Comparison of ENCODE assay signal across 8 cellular contexts in the genomic region with DNA sequence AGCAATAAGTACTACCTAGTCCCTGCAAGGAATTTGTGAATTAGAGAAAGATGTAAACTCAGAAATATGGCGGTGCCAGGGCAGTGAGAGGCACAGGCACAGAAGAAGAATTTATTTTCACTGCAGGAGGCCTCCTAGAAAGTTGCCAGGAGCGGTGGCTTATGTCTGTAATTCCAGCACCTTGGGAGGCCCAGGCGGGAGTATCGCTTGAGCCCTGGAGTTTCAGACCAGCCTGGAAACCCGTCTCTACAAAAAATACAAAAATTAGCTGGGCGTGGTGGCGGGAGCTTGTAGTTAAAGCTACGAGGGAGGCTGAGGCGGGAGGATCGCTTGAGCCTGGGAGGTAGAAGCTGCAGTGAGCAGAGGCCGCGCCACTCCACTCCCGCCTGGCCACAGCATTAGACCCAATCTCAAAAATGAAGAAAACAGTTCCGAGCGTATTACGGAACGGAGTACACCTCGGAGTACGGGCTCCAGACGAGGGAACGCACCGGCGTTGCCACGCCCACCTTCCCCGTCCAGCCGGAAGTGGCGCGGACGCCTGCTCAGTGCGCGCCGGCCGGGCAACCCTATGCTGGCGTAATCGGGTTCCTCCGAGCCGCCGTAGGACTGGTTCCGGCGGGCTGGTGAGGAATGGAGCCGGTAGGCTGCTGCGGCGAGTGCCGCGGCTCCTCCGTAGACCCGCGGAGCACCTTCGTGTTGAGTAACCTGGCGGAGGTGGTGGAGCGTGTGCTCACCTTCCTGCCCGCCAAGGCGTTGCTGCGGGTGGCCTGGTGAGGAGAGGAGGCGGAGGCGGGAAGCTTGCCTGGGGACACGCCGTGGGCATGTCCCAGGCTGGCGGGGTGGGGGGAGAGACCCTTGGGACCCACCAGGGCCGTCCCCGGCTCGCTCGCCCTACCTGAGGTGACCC. TPM values are rescaled to one million over a fixed set of nuclear protein-coding genes. Genes with fewer than 3 reads are reported as not detected.
DNase-seq lines count a peak whose midpoint lies in the region; ATAC-seq, FAIRE-seq and TF ChIP-seq lines count a peak whose summit lies in the region.

A gene (plus strand): TSS at position 548 of the 910 bp plus-strand sequence. CDS start 86 bp downstream, at position 634.

- peak; percentile 83 for ATAC-seq in GM19467 (IDR thresholded peaks at IDR 0.05; ENCODE audit: unreplicated experiment)

- WGBS in H1 (ENCODE audit: extremely low coverage in 1 of 2, insufficient coverage in 1 of 2, insufficient read length in 1 of 2, insufficient replicate concordance in 2 of 2, low coverage in 1 of 2, low lambda C conversion rate in 2 of 2, missing lambda C conversion rate in 1 of 2), 2 experiments = 5% methylated on average over 54 of the region's 63 CpGs; no CpG with 5 or more reads in 1 of the 2 experiments
- WGBS in mesenchymal stem cell = 3% methylated on average over 49 of the region's 63 CpGs

- H2AK5ac ChIP-seq in H1 (ENCODE audit: low read depth, low read length) (peak within 1 kb of the TSS; percentile 26), mesenchymal stem cell (ENCODE audit: low read length, severe bottlenecking) (peak within 1 kb of the TSS; percentile 96)

- peak in 1 of 2 experiments; percentile 41; a peak in 1 of 3 replicates for TF ChIP-seq EP300 in H1 (IDR thresholded peaks at IDR 0.05; ENCODE audit: borderline replicate concordance in 1 of 2, low read depth in 2 of 2, low read length in 2 of 2)

- POLR2A ChIA-PET in H1 (lab: Charles Lee; ENCODE audit: partially characterized antibody) = interaction anchor here (1.0 to 3.5 kb wide), 17 partner anchors 10 to 117 kb away, joined by 3 to 43 read pairs (median 5); a partner anchor contains a TSS

- peak within 1 kb of the TSS; percentile 47; the same call in 1 of the 2 replicates for H2AFZ ChIP-seq in H1 (ENCODE audit: low read length)
- H2AFZ ChIP-seq in mesenchymal stem cell (ENCODE audit: low read depth, low read length) = peak within 1 kb of the TSS; percentile 20

- H4K20me1 ChIP-seq in H1 (replicated peaks in 1 of 2; ENCODE audit: control insufficient read depth in 1 of 2, insufficient read depth in 2 of 2, low read length in 2 of 2) = peaks cover 0 to 7% of the 10 kb centered on the region in 2 experiments

- H3K4ac ChIP-seq in H1 (replicated peaks; ENCODE audit: insufficient read length, low read depth, low read length) (peak within 1 kb of the TSS; percentile 97), mesenchymal stem cell (ENCODE audit: low read depth in 1 of 2, low read length in 2 of 2) (peak within 1 kb of the TSS; percentile 3 to 75)

- no peak for FAIRE-seq in H1 (lab: Jason Lieb, UNC)

- H2BK5ac ChIP-seq in H1 (ENCODE audit: low read depth, low read length) (peak within 1 kb of the TSS; percentile 97), mesenchymal stem cell (ENCODE audit: low read depth, low read length, poor library complexity, severe bottlenecking) (peak within 1 kb of the TSS; percentile 69)

- peaks cover 4 to 34% (median 9%) of the 10 kb centered on the region in 4 experiments; a peak in 7 of 8 replicates for H3K36me3 ChIP-seq in H1 (ENCODE audit: control insufficient read depth in 2 of 4, insufficient read depth in 4 of 4, low read length in 3 of 4)
- peaks cover 4 to 44% of the 10 kb centered on the region in 2 experiments for H3K36me3 ChIP-seq in mesenchymal stem cell (ENCODE audit: control insufficient read depth in 1 of 2, insufficient read depth in 2 of 2, low read depth in 1 of 2, low read length in 2 of 2)

- peaks cover 5% of the 10 kb centered on the region; the same call in 1 of the 2 replicates for H3K23me2 ChIP-seq in H1 (ENCODE audit: low read depth, low read length)

- H3K4me1 ChIP-seq in H1 (replicated peaks in 1 of 4; ENCODE audit: control insufficient read depth in 3 of 4, insufficient read depth in 4 of 4, low read length in 3 of 4) (peaks cover 8 to 22% (median 13%) of the 10 kb centered on the region in 4 experiments; a peak in 5 of 7 replicates), mesenchymal stem cell (ENCODE audit: control insufficient read depth, insufficient read depth, low read depth, low read length) (peaks cover 6% of the 10 kb centered on the region)

- CTCF ChIA-PET in H1 (lab: Charles Lee; ENCODE audit: partially characterized antibody) = interaction anchor here (0.7 to 2.2 kb wide), 9 partner anchors 10 to 94 kb away, joined by 3 to 11 read pairs (median 3); no protein-coding TSS in a partner anchor

- H2BK20ac ChIP-seq in H1 (ENCODE audit: low read length) = peak within 1 kb of the TSS; percentile 82; the same call in 1 of the 2 replicates

- H3K9me3 ChIP-seq in H1 (ENCODE audit: insufficient read depth in 2 of 2, low read depth in 1 of 2, low read length in 1 of 2) = no peaks in the 10 kb centered on the region
- no peaks in the 10 kb centered on the region for H3K9me3 ChIP-seq in mesenchymal stem cell (ENCODE audit: control insufficient read depth, low read length)

- H3K79me2 ChIP-seq in H1 (ENCODE audit: control insufficient read depth in 1 of 2, insufficient read depth in 2 of 2, low read length in 2 of 2) = peaks cover 2 to 42% of the 10 kb centered on the region in 2 experiments; a peak in 3 of 4 replicates

- H2BK15ac ChIP-seq in H1 (ENCODE audit: low read length) (peak within 1 kb of the TSS; percentile 83; the same call in 1 of the 2 replicates), mesenchymal stem cell (ENCODE audit: low read depth, poor library complexity, severe bottlenecking) (peak within 1 kb of the TSS; percentile 92)

- H3K4me2 ChIP-seq in H1 (ENCODE audit: insufficient read depth in 1 of 2, low read depth in 2 of 2, low read length in 2 of 2) = peak within 1 kb of the TSS; percentile 77 to 86
- peak within 1 kb of the TSS; percentile 81 for H3K4me2 ChIP-seq in mesenchymal stem cell (ENCODE audit: low read length, poor library complexity, severe bottlenecking)

- H3K18ac ChIP-seq in H1 (ENCODE audit: extremely low read depth, low read length) (peak within 1 kb of the TSS; percentile 99), mesenchymal stem cell (ENCODE audit: low read depth in 1 of 2, low read length in 2 of 2) (peak within 1 kb of the TSS; percentile 66 to 87)

- no peak within 1 kb of the TSS for H3K23ac ChIP-seq in H1 (ENCODE audit: insufficient read length)
- peak within 1 kb of the TSS in 1 of 2 experiments; percentile 61 for H3K23ac ChIP-seq in mesenchymal stem cell (ENCODE audit: low read length in 2 of 2)

- H3K9ac ChIP-seq in H1 (replicated peaks in 1 of 4; ENCODE audit: extremely low read depth in 1 of 4, low read depth in 3 of 4, low read length in 3 of 4) (peak within 1 kb of the TSS; percentile 72 to 96 (median 92)), mesenchymal stem cell (ENCODE audit: low read length) (peak within 1 kb of the TSS; percentile 97)

- H4K91ac ChIP-seq in H1 (replicated peaks; ENCODE audit: insufficient read length, low read length) (peak within 1 kb of the TSS; percentile 95), mesenchymal stem cell (ENCODE audit: low read length) (peak within 1 kb of the TSS; percentile 48)

- TF ChIP-seq CTCF in H1 (IDR thresholded peaks at IDR 0.05; ENCODE audit: control extremely low read depth in 1 of 3, insufficient read depth in 1 of 3, low read depth in 1 of 3, low read length in 3 of 3) = no peak

- H4K5ac ChIP-seq in H1 (ENCODE audit: insufficient read length, low read depth, low read length) = peak within 1 kb of the TSS; percentile 89

- peak within 1 kb of the TSS; percentile 84 for H2BK12ac ChIP-seq in H1 (ENCODE audit: low read depth, low read length)
- peak within 1 kb of the TSS; percentile 71 to 90 for H2BK12ac ChIP-seq in mesenchymal stem cell (ENCODE audit: low read length in 2 of 2)

- H2BK120ac ChIP-seq in H1 (replicated peaks; ENCODE audit: low read depth, low read length) = no peak within 1 kb of the TSS
- H2BK120ac ChIP-seq in mesenchymal stem cell (ENCODE audit: low read depth, low read length) = peak within 1 kb of the TSS; percentile 75

- H3K14ac ChIP-seq in H1 (ENCODE audit: insufficient read length) (no peak within 1 kb of the TSS), mesenchymal stem cell (ENCODE audit: low read length in 2 of 2) (peak within 1 kb of the TSS; percentile 47 to 90)

- H3K4me3 ChIP-seq in H1 (ENCODE audit: extremely low read depth in 1 of 4, insufficient read depth in 2 of 4, low read depth in 3 of 4, low read length in 4 of 4) (peak within 1 kb of the TSS; percentile 86 to 93 (median 90)), mesenchymal stem cell (ENCODE audit: insufficient read depth in 1 of 2, low read depth in 1 of 2, low read length in 2 of 2) (peak within 1 kb of the TSS; percentile 84 to 90)

- H3K56ac ChIP-seq in H1 (replicated peaks; ENCODE audit: insufficient read length, low read depth, low read length) = peak within 1 kb of the TSS; percentile 83

- peak; percentile 87 to 89 for TF ChIP-seq POLR2A in H1 (IDR thresholded peaks at IDR 0.05; ENCODE audit: control extremely low read depth in 1 of 2, low read depth in 2 of 2, low read length in 2 of 2)

- H3K79me1 ChIP-seq in H1 (ENCODE audit: low read depth, low read length) = peaks cover 8% of the 10 kb centered on the region
- H3K79me1 ChIP-seq in mesenchymal stem cell (replicated peaks; ENCODE audit: low read length, poor library complexity, severe bottlenecking) = peaks cover 11% of the 10 kb centered on the region

- H4K8ac ChIP-seq in H1 (ENCODE audit: extremely low read depth, insufficient read depth, low read length) = peak within 1 kb of the TSS; percentile 94; the same call in 1 of the 2 replicates
- peak within 1 kb of the TSS; percentile 88 for H4K8ac ChIP-seq in mesenchymal stem cell (ENCODE audit: low read length)

- peak in 1 of 2 experiments; percentile 3; a peak in 2 of 4 replicates for TF ChIP-seq RAD21 in H1 (IDR thresholded peaks at IDR 0.05 in 1 of 2, conservative IDR thresholded peaks at IDR 0.05 in 1 of 2; ENCODE audit: low read depth in 2 of 2, low read length in 2 of 2)

- DNase-seq in CMK (ENCODE audit: low read depth) (peak; percentile 91), HPDE6-E6E7 (ENCODE audit: extremely low spot score) (peak; percentile 76), NOMO-1 (lab: John Stamatoyannopoulos, UW; ENCODE audit: unreplicated experiment in 2 of 2) (peak; percentile 82 to 89), H1 (ENCODE audit: low read depth in 1 of 2, low spot score in 2 of 2) (peak; percentile 71 to 93), mesenchymal stem cell (peak; percentile 92)
- DNase-seq in activated CD8-positive, alpha-beta memory T cell treated with anti-CD3 and anti-CD28 coated beads for 48 hours (ENCODE audit: low read depth in 2 of 3, low spot score in 2 of 3) = peak; percentile 74 to 82 (median 79)
- DNase-seq in stimulated activated CD8-positive, alpha-beta memory T cell treated with anti-CD3 and anti-CD28 coated beads, Interleukin-12 subunit alpha, Interleukin-12 subunit beta, amount 100 ng/mL, for 24 hours (ENCODE audit: extremely low read depth) = peak; percentile 79

- H3K27ac ChIP-seq in H1 (ENCODE audit: low read depth, low read length) = peak within 1 kb of the TSS; percentile 96
- H3K27ac ChIP-seq in mesenchymal stem cell (ENCODE audit: low read length, poor library complexity, severe bottlenecking) = peak within 1 kb of the TSS; percentile 84

- H3K27me3 ChIP-seq in H1 (replicated peaks in 1 of 4; ENCODE audit: control insufficient read depth in 3 of 4, extremely low read depth in 1 of 4, insufficient read depth in 3 of 4, low read length in 3 of 4) = no peaks in the 10 kb centered on the region
- H3K27me3 ChIP-seq in mesenchymal stem cell (ENCODE audit: control insufficient read depth in 1 of 2, insufficient read depth in 1 of 2, low read length in 2 of 2) = no peaks in the 10 kb centered on the region

RNA-seq across cellular contexts. Expression of the gene that starts here (rescaled TPM):
- total RNA-seq in H1 (2021; fragmentation: NEBNext Ultra II Directional; extraction: Animal tissue kit (Norgen Biotek cat#: 25700)) = 66.8 and 67.3 TPM in 2 replicates
- polyA plus RNA-seq in H1 (2011; rRNA removed) = 33.2 and 39.9 TPM in 2 replicates
- 43.1 TPM for polyA plus RNA-seq in H1 (2011; cell fraction: cytosol; rRNA removed)
- polyA plus RNA-seq in H1 (2011; cell fraction: nucleus; rRNA removed) = 61.0 TPM
- polyA plus RNA-seq in H1 (2012, experiment 1 of 2) = 69.8 to 85.0 TPM (median 74.9 TPM) in 4 replicates
- polyA plus RNA-seq in H1 (2012, experiment 2 of 2) = 18.4 TPM
- polyA plus RNA-seq in H1 (2013, experiment 1 of 2) = 31.6 TPM
- 34.3 TPM for polyA plus RNA-seq in H1 (2013, experiment 2 of 2)
- 62.9 and 76.8 TPM in 2 replicates for polyA minus RNA-seq in H1 (2011; rRNA and poly(A)+ RNA removed)
- polyA minus RNA-seq in H1 (2011; cell fraction: cytosol; rRNA and poly(A)+ RNA removed) = 63.5 TPM
- 70.9 TPM for polyA minus RNA-seq in H1 (2011; cell fraction: nucleus; rRNA and poly(A)+ RNA removed)
- polyA plus RNA-seq in mesenchymal stem cell (2013, experiment 1 of 2) = 38.5 TPM
- polyA plus RNA-seq in mesenchymal stem cell (2013, experiment 2 of 2) = 39.9 TPM

Comparison
In these comparisons a context has a peak if more than half of its experiments do, and no peak if none do; other contexts are left out.
1. Peak in every context shown above with its lines: DNase-seq, ATAC-seq, H3K4me3 ChIP-seq and H3K27ac ChIP-seq.